ENCODE assay signal across 1 cellular context in the genomic region with DNA sequence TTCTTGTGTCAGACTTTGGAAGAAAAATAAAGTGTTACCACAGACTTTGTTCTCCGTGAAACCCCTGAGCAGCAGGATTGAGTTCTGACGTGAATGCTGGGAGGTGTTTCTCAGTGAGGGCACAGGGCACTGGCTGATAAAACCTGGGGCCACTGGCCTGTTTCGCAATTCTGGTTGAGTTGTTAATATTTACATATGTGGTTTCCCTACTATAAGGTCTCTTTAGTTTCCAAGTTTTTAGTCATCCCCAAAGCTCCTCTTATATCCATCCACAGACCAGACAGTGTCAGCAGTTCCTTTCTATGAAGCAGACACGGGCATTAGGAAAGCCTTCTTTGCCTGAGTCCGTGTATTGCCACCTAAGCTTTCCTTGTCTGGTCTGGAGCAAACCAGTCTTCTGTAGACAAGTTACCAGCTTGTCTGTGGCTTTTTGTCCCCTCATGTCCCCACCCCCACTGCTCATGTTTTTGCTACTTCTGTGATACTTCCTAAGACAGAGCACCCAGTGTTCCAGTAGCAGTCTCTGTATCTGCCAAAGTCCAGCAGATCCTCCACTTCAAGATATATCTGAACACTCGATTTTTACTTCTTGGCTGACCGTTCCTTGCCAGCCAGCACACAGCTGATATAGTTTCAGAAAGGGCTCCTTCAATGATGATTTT.
TF ChIP-seq lines count a peak whose summit lies in the region.

No MANE protein-coding gene starts in this region.

TF ChIP-seq in SK-N-SH, 30 proteins besides CTCF, POLR2A, EP300 and RAD21 (continued from another document):
- TF ChIP-seq, protein P1, sequence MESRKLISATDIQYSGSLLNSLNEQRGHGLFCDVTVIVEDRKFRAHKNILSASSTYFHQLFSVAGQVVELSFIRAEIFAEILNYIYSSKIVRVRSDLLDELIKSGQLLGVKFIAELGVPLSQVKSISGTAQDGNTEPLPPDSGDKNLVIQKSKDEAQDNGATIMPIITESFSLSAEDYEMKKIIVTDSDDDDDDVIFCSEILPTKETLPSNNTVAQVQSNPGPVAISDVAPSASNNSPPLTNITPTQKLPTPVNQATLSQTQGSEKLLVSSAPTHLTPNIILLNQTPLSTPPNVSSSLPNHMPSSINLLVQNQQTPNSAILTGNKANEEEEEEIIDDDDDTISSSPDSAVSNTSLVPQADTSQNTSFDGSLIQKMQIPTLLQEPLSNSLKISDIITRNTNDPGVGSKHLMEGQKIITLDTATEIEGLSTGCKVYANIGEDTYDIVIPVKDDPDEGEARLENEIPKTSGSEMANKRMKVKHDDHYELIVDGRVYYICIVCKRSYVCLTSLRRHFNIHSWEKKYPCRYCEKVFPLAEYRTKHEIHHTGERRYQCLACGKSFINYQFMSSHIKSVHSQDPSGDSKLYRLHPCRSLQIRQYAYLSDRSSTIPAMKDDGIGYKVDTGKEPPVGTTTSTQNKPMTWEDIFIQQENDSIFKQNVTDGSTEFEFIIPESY (IDR thresholded peaks at IDR 0.05; ENCODE audit: borderline replicate concordance, low read depth): no peak
- TF ChIP-seq YY1 (IDR thresholded peaks at IDR 0.05; ENCODE audit: low read depth) (no peak), RFX5 (IDR thresholded peaks at IDR 0.05; ENCODE audit: low read length) (no peak)
